In genomic region chr4:17810260-17811077, GRCh38 we compare ENCODE assay signal across 8 cellular contexts. TPM values are rescaled to one million over a fixed set of nuclear protein-coding genes. Genes with fewer than 3 reads are reported as not detected.
A peak's percentile ranks its signal among the peaks of the same experiment; 100 is the strongest.
DNase-seq lines count a peak whose midpoint lies in the region; ATAC-seq and TF ChIP-seq lines count a peak whose summit lies in the region.

Gene DCAF16 (minus strand): TSS chr4:17810757. CDS start chr4:17804141, 6,616 bp downstream.
Gene NCAPG (plus strand): TSS chr4:17810979. CDS start chr4:17811078, 99 bp downstream.

- H3K4me3 ChIP-seq in SK-N-SH (ENCODE audit: low read depth in 2 of 2, low read length in 1 of 2) (peak within 1 kb of the TSS; percentile 89 to 98), gastroesophageal sphincter (peak within 1 kb of the TSS; percentile 76 to 89), neutrophil (ENCODE audit: low read depth in 1 of 2, low read length in 1 of 2) (peak within 1 kb of the TSS; percentile 92)

- no peaks in the 10 kb centered on the region for H3K9me2 ChIP-seq in SK-N-SH

- H3K4me2 ChIP-seq in SK-N-SH = peak within 1 kb of the TSS; percentile 89

- no peak for TF ChIP-seq RAD21 in SK-N-SH (IDR thresholded peaks at IDR 0.05; ENCODE audit: low read length)

- no peaks in the 10 kb centered on the region for H3K27me3 ChIP-seq in SK-N-SH (ENCODE audit: insufficient read depth)
- H3K27me3 ChIP-seq in gastroesophageal sphincter = no peaks in the 10 kb centered on the region
- no peaks in the 10 kb centered on the region for H3K27me3 ChIP-seq in neutrophil

- H3K79me2 ChIP-seq in SK-N-SH (ENCODE audit: insufficient read depth) = peaks cover 97% of the 10 kb centered on the region

- peak; percentile 82 to 90 for TF ChIP-seq POLR2A in gastroesophageal sphincter (IDR thresholded peaks at IDR 0.05)

- DNase-seq in GM04504 (ENCODE audit: low read depth) (peak; percentile 99), NCI-H1048 (lab: John Stamatoyannopoulos, UW) (peak; percentile 97), SK-N-SH (peak; percentile 96), superior temporal gyrus (ENCODE audit: extremely low spot score) (peak; percentile 100)
- peak; percentile 99 for DNase-seq in activated naive CD4-positive, alpha-beta T cell treated with anti-CD3 and anti-CD28 coated beads, Interleukin-2, amount 50 U/mL, for 16 hours

- peak within 1 kb of the TSS; percentile 97 for H3K9ac ChIP-seq in SK-N-SH

- H3K4me1 ChIP-seq in SK-N-SH (ENCODE audit: control insufficient read depth in 1 of 2, insufficient read depth in 2 of 2, low read depth in 1 of 2, low read length in 1 of 2) (peaks cover 4 to 22% of the 10 kb centered on the region in 2 experiments; a peak in 3 of 4 replicates), gastroesophageal sphincter (peaks cover 6 to 53% (median 34%) of the 10 kb centered on the region in 3 donors), neutrophil (ENCODE audit: control insufficient read depth in 1 of 2, insufficient read depth in 1 of 2, low read depth in 1 of 2, low read length in 1 of 2) (peaks cover 33 to 39% of the 10 kb centered on the region in 2 experiments)

- H3K36me3 ChIP-seq in SK-N-SH (replicated peaks in 1 of 2; ENCODE audit: control insufficient read depth in 1 of 2, insufficient read depth in 2 of 2, low read length in 1 of 2) = peaks cover 14 to 17% of the 10 kb centered on the region in 2 experiments
- no peaks in the 10 kb centered on the region for H3K36me3 ChIP-seq in gastroesophageal sphincter
- H3K36me3 ChIP-seq in neutrophil = no peaks in the 10 kb centered on the region

- peak within 1 kb of the TSS; percentile 93 for H3K27ac ChIP-seq in SK-N-SH (ENCODE audit: low read depth in 2 of 2, low read length in 1 of 2)
- peak within 1 kb of the TSS; percentile 89 to 98 (median 94) for H3K27ac ChIP-seq in gastroesophageal sphincter
- H3K27ac ChIP-seq in neutrophil = peak within 1 kb of the TSS; percentile 93

- H2AFZ ChIP-seq in SK-N-SH (ENCODE audit: low read depth) = peak within 1 kb of the TSS; percentile 87

- POLR2A ChIA-PET in SK-N-SH (lab: Yijun Ruan, JAX) = interaction anchor here (0.6 to 1.0 kb wide), 4 partner anchors 10 to 233 kb away, joined by 3 read pairs; partner anchors contain the start of gene MED28

- H3K9me3 ChIP-seq in SK-N-SH (no peaks in the 10 kb centered on the region), gastroesophageal sphincter (no peaks in the 10 kb centered on the region), neutrophil (no peaks in the 10 kb centered on the region)

- TF ChIP-seq EP300 in SK-N-SH (IDR thresholded peaks at IDR 0.05; ENCODE audit: borderline replicate concordance in 1 of 2, low read depth in 1 of 2, low read length in 1 of 2) (no peak; a peak in 1 of 4 replicates), gastroesophageal sphincter (IDR thresholded peaks at IDR 0.05) (no peak)

- under 1% methylated on average over 31 of the region's 69 CpGs for WGBS in SK-N-SH (ENCODE audit: low lambda C conversion rate)
- 0% methylated on average over 3 to 4 of the region's 69 CpGs for WGBS in gastroesophageal sphincter (ENCODE audit: low coverage in 1 of 2), 2 donors

- CTCF ChIA-PET in SK-N-SH (lab: Yijun Ruan, JAX) = interaction anchor here (1.1 to 4.8 kb wide), 8 partner anchors 13 to 279 kb away, joined by 3 to 44 read pairs (median 4); no protein-coding TSS in a partner anchor

- TF ChIP-seq CTCF in SK-N-SH (IDR thresholded peaks at IDR 0.05) (no peak), gastroesophageal sphincter (IDR thresholded peaks at IDR 0.05) (peak in 1 of 4 experiments; percentile 6), neutrophil (IDR thresholded peaks at IDR 0.05) (peak; percentile 39)

- peaks cover 38% of the 10 kb centered on the region for H4K20me1 ChIP-seq in SK-N-SH (ENCODE audit: insufficient read depth)

- H3F3A ChIP-seq in SK-N-SH (replicated peaks; ENCODE audit: insufficient read depth) = peaks cover 6% of the 10 kb centered on the region

- ATAC-seq in HG02571 (IDR thresholded peaks at IDR 0.05; ENCODE audit: unreplicated experiment) = peak; percentile 91
- ATAC-seq in gastroesophageal sphincter = peak; percentile 100

TF ChIP-seq in SK-N-SH, 30 proteins besides CTCF, POLR2A, EP300 and RAD21 (continues in another document):
- no peak; the same call in 1 of the 2 replicates for TF ChIP-seq NFIC (IDR thresholded peaks at IDR 0.05; ENCODE audit: borderline replicate concordance)
- peak; percentile 100 for TF ChIP-seq CHD2 (IDR thresholded peaks at IDR 0.05; ENCODE audit: low read length, partially characterized antibody)
- no peak for TF ChIP-seq ELF1 (IDR thresholded peaks at IDR 0.05)
- no peak for TF ChIP-seq TEAD4 (IDR thresholded peaks at IDR 0.05; ENCODE audit: borderline replicate concordance, insufficient read depth)
- TF ChIP-seq POLR2AphosphoS5 (IDR thresholded peaks at IDR 0.05; ENCODE audit: low read depth, low read length) = peak; percentile 96
- TF ChIP-seq RXRA (IDR thresholded peaks at IDR 0.05; ENCODE audit: borderline replicate concordance, low read depth) = 0 out of 2 replicates have a peak, but pooled peaks have one; percentile 12
- TF ChIP-seq REST (IDR thresholded peaks at IDR 0.05; ENCODE audit: low read depth, low read length) = no peak
- TF ChIP-seq PBX3 (IDR thresholded peaks at IDR 0.05) = no peak; the same call in 1 of the 2 replicates
- TF ChIP-seq SIN3A (IDR thresholded peaks at IDR 0.05; ENCODE audit: borderline replicate concordance, low read depth, low read length) = peak; percentile 100
- TF ChIP-seq MAX (IDR thresholded peaks at IDR 0.05; ENCODE audit: low read depth) = peak; percentile 94
- peak; percentile 93 for TF ChIP-seq MXI1 (IDR thresholded peaks at IDR 0.05; ENCODE audit: low read depth, low read length)
- TF ChIP-seq YY1 (IDR thresholded peaks at IDR 0.05; ENCODE audit: low read depth) = peak; percentile 9; the same call in 1 of the 2 replicates
- TF ChIP-seq FOXJ3 (CRISPR knock-in tag; IDR thresholded peaks at IDR 0.05) = peak; percentile 78; the same call in 1 of the 2 replicates
- TF ChIP-seq USF1 (IDR thresholded peaks at IDR 0.05; ENCODE audit: borderline replicate concordance, low read depth) = no peak
- TF ChIP-seq TAF1 (IDR thresholded peaks at IDR 0.05; ENCODE audit: borderline replicate concordance, low read depth, low read length) = peak; percentile 78
- no peak for TF ChIP-seq FOSL2 (IDR thresholded peaks at IDR 0.05; ENCODE audit: borderline replicate concordance, low read depth)

RNA-seq across cellular contexts. Expression of gene DCAF16, which starts in this region (rescaled TPM):
- 23.5 and 28.5 TPM in 2 replicates for polyA plus RNA-seq in SK-N-SH (2012; rRNA removed)
- polyA plus RNA-seq in SK-N-SH (2012; cell fraction: cytosol; rRNA removed) = 18.6 and 19.5 TPM in 2 replicates
- 46.3 and 48.0 TPM in 2 replicates for polyA plus RNA-seq in SK-N-SH (2012; cell fraction: nucleus; rRNA removed)
- 10 to 100 TPM; 20.8 to 36.4 (median 23.8) TPM for total RNA-seq in gastroesophageal sphincter

RNA-seq across cellular contexts. Expression of gene NCAPG, which starts in this region (rescaled TPM):
- 4.8 and 5.4 TPM in 2 replicates for polyA plus RNA-seq in SK-N-SH (2012; rRNA removed)
- polyA plus RNA-seq in SK-N-SH (2012; cell fraction: cytosol; rRNA removed) = 6.8 and 7.0 TPM in 2 replicates
- 3.8 and 6.3 TPM in 2 replicates for polyA plus RNA-seq in SK-N-SH (2012; cell fraction: nucleus; rRNA removed)
- total RNA-seq in gastroesophageal sphincter = 1 to 10 TPM in 2 of 4 donors, not detected in 2; 1.4 to 3.0 TPM

Comparison
In these comparisons a context has a peak if more than half of its experiments do, and no peak if none do; other contexts are left out.
1. Peak in every context shown above with its lines: DNase-seq, ATAC-seq, H3K4me3 ChIP-seq and H3K27ac ChIP-seq.